17 cellular contexts compared by ENCODE assay signal in the genomic region with DNA sequence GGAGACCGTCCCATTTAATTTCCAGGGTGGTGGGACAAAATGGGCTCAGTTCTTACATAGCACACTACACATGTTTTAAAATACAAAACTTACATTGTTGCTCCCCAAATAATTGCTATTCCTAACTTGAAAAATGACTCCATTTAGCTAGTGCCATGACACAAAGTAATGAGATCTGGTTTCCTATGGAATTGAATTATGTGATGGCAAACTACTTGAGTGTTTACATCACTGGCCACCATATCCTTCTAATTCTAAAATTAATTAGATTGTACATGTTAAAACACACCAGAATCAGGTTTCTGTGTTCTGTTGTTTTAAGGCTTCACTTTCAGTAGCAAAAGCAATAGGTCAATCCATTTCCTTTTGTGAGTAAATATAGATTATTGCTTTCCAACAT.
"Had no signal": no experiment of that assay in that cellular context is flagged by ENCODE, and none has a peak within 500 bp of the region (broad histone marks: within the 10 kb centered on the region; RNA-seq: fewer than 3 reads in every experiment).

No MANE protein-coding gene starts in this region.

- H3K36me3 ChIP-seq: breast epithelium, left ventricle myocardium inferior had no signal

- ATAC-seq: activated CD4-positive, CD25-positive, alpha-beta regulatory T cell treated with anti-CD3 and anti-CD28 coated beads, Interleukin-2, amount 50 U/mL, for 24 hours; activated naive CD8-positive, alpha-beta T cell treated with anti-CD3 and anti-CD28 coated beads, Interleukin-2, amount 50 U/mL, for 24 hours; naive thymus-derived CD8-positive, alpha-beta T cell had no signal

- H3K4me3 ChIP-seq: breast epithelium, left ventricle myocardium inferior had no signal

- H3K9me3 ChIP-seq: breast epithelium, left ventricle myocardium inferior, neutrophil had no signal

- H3K27ac ChIP-seq: breast epithelium, left ventricle myocardium inferior, neutrophil had no signal

- DNase-seq: activated naive CD4-positive, alpha-beta T cell; activated naive CD8-positive, alpha-beta T cell treated with anti-CD3 and anti-CD28 coated beads, Interleukin-2, amount 50 U/mL, for 24 hours; aorta; dorsolateral prefrontal cortex; hippocampal formation; kidney; left ventricle myocardium inferior; naive thymus-derived CD8-positive, alpha-beta T cell; posterior cingulate gyrus; stimulated activated CD4-positive, alpha-beta T cell treated with anti-CD3 and anti-CD28 coated beads, Interleukin-15, amount 100 ng/mL, for 24 hours; stimulated activated CD4-positive, alpha-beta T cell treated with anti-CD3 and anti-CD28 coated beads, Interleukin-4, amount 100 ng/mL, for 1 hour; stimulated activated naive CD4-positive, alpha-beta T cell; substantia nigra; T-helper 9 cell had no signal

- H3K27me3 ChIP-seq: breast epithelium, dorsolateral prefrontal cortex, neutrophil had no signal
